Comparison of ENCODE assay signal across 2 cellular contexts in genomic region chr10:97633921-97634320, GRCh38.
TF ChIP-seq lines count a peak whose summit lies in the region.

No MANE protein-coding gene starts in this region.

TF ChIP-seq in HCT116, 20 proteins besides CTCF, POLR2A, EP300 and RAD21:
- no peak for TF ChIP-seq SRF (IDR thresholded peaks at IDR 0.05; ENCODE audit: low read depth)
- no peak for TF ChIP-seq EGR1 (IDR thresholded peaks at IDR 0.05; ENCODE audit: low read depth)
- no peak for TF ChIP-seq POLR2AphosphoS5 (IDR thresholded peaks at IDR 0.05; ENCODE audit: low read depth, low read length)
- TF ChIP-seq YY1 (IDR thresholded peaks at IDR 0.05; ENCODE audit: extremely low read depth, insufficient replicate concordance, low read depth, low read length), result no peak
- no peak for TF ChIP-seq ZNF274 (IDR thresholded peaks at IDR 0.05; ENCODE audit: low read depth, low read length)

TF ChIP-seq in WTC11, 78 proteins besides CTCF, POLR2A, EP300 and RAD21:
- no peak for TF ChIP-seq ZNF263 (CRISPR knock-in tag; IDR thresholded peaks at IDR 0.05; ENCODE audit: low read depth)
- peak; percentile 68; the same call in 1 of the 2 replicates for TF ChIP-seq GTF2I (CRISPR knock-in tag; conservative IDR thresholded peaks at IDR 0.05)
- TF ChIP-seq TEAD4 (CRISPR knock-in tag; IDR thresholded peaks at IDR 0.05), result no peak
- no peak for TF ChIP-seq MXD4 (CRISPR knock-in tag; IDR thresholded peaks at IDR 0.05; ENCODE audit: borderline replicate concordance)
- TF ChIP-seq HMGXB4 (CRISPR knock-in tag; IDR thresholded peaks at IDR 0.05), result 0 out of 2 replicates have a peak, but pooled peaks have one; percentile 5
- no peak for TF ChIP-seq GRHL2 (CRISPR knock-in tag; IDR thresholded peaks at IDR 0.05; ENCODE audit: insufficient replicate concordance, severe bottlenecking)
- no peak for TF ChIP-seq SMAD3 (CRISPR knock-in tag; IDR thresholded peaks at IDR 0.05; ENCODE audit: borderline replicate concordance)
- TF ChIP-seq ATF3 (CRISPR knock-in tag; conservative IDR thresholded peaks at IDR 0.05), result no peak
- TF ChIP-seq ZNF121 (CRISPR knock-in tag; IDR thresholded peaks at IDR 0.05), result peak; percentile 91
TF ChIP-seq in WTC11: peak in this region for 3.
